In the genomic region with DNA sequence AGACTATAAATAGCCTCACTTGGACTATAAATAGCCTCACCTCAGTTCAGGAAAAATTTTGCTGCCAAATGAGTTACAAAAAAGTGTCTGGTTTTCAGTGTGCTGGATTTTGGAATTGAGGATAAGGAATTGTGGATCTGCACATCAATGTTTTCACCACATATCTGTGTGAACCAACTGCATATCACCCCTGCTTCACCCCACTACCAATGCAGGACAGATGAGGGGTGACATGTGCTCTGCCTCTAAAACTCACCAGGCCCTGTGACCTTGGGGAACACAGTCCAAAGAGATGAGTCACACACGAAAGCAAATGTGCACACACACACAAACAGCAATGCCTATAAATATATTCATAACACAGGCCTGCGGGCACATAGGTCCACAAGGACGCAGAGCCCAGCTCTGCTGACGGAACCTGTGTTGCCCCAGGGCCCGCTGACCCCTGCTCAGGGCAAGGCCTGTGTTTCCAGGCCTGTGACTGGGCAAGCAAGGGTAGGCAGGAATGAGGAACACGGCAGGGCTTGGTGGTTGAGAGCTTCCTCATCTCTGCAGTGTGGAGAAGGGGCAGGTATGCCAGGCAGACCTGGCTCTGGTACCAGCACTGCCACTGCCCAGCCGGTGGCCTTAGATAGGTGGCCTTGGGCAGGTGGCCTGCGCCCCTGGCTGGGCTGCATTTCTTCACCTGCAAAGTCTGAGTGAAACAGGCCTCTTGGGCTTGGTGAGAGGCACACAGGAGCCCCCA, we compare ENCODE assay signal across 9 cellular contexts.
DNase-seq lines count a peak whose midpoint lies in the region; ATAC-seq and TF ChIP-seq lines count a peak whose summit lies in the region.
"Had no signal": no experiment of that assay in that cellular context is flagged by ENCODE, and none has a peak within 500 bp of the region (broad histone marks: within the 10 kb centered on the region; RNA-seq: fewer than 3 reads in every experiment).

No MANE protein-coding gene starts in this region.

- ATAC-seq in IMR-90 (ENCODE audit: low read depth) (peak; percentile 62), right lobe of liver (peak; percentile 53 to 74 (median 66)), GM19455 (IDR thresholded peaks at IDR 0.05; ENCODE audit: unreplicated experiment) (no peak)

- intact Hi-C loops in IMR-90 (cut with micrococcal nuclease) (no loop called here), right lobe of liver (cut with DNase I) (loop anchor here in 1 of 2 donors (10.0 kb wide), 1 partner anchor 82 kb away; no protein-coding TSS in a partner anchor)

- H3K27ac ChIP-seq in IMR-90 (ENCODE audit: insufficient read depth, low read length) (no peak overlapping the region), right lobe of liver (peak overlapping the region; percentile 63 to 78 (median 76))

- H3K36me3 ChIP-seq in IMR-90 (ENCODE audit: control insufficient read depth, insufficient read depth, low read length): peaks cover 1% of the 10 kb centered on the region; the same call in 1 of the 2 replicates
- H3K36me3 ChIP-seq in right lobe of liver: no peaks in the 10 kb centered on the region
- H3K36me3 ChIP-seq in BE2C: no peaks in the 10 kb centered on the region

- peaks cover 4 to 34% of the 10 kb centered on the region in 2 experiments; a peak in 3 of 4 replicates for H3K79me1 ChIP-seq in IMR-90 (ENCODE audit: low read depth in 1 of 2, low read length in 2 of 2)

- 88% methylated on average over 5 of the region's 8 CpGs; no CpG with 5 or more reads in 1 of the 2 experiments for WGBS in IMR-90 (ENCODE audit: extremely low coverage in 2 of 2, insufficient read length in 1 of 2), 2 experiments
- WGBS in right lobe of liver (ENCODE audit: insufficient coverage, low coverage, low lambda C conversion rate, missing lambda C conversion rate): 39% methylated on average over 4 of the region's 8 CpGs

- H3K4me3 ChIP-seq in IMR-90 (ENCODE audit: insufficient read depth, low read depth, low read length): no peak overlapping the region
- no peak overlapping the region for H3K4me3 ChIP-seq in astrocyte of the spinal cord (ENCODE audit: low read depth, low read length)
- no peak overlapping the region for H3K4me3 ChIP-seq in right lobe of liver
- H3K4me3 ChIP-seq in BE2C (ENCODE audit: low read depth, low read length): no peak overlapping the region

- H3K14ac ChIP-seq in IMR-90 (replicated peaks; ENCODE audit: low read depth, low read length): peak overlapping the region; percentile 57

- H2AK9ac ChIP-seq in IMR-90 (replicated peaks; ENCODE audit: low read depth, low read length, poor library complexity): no peak overlapping the region

- peaks cover 37% of the 10 kb centered on the region for H3K9me1 ChIP-seq in IMR-90 (ENCODE audit: insufficient read depth, low read length)

- no peak overlapping the region for H3K9ac ChIP-seq in IMR-90 (ENCODE audit: low read depth, low read length)

- H2BK15ac ChIP-seq in IMR-90 (ENCODE audit: low read depth, low read length): no peak overlapping the region

- dilution Hi-C loops in IMR-90 (cut with HindIII; ENCODE audit: low sequenced_read_pairs, unreplicated experiment): no loop called here

- no peak overlapping the region for H4K5ac ChIP-seq in IMR-90 (ENCODE audit: low read depth, low read length)

- H3K4me2 ChIP-seq in IMR-90 (ENCODE audit: low read depth, low read length): no peak overlapping the region

- no peak for TF ChIP-seq RAD21 in IMR-90 (IDR thresholded peaks at IDR 0.05; ENCODE audit: low read length)

- 0 out of 2 replicates have a peak overlapping the region, but pooled peaks have one; percentile 58 for H3K23ac ChIP-seq in IMR-90 (ENCODE audit: low read depth, low read length)

- in situ Hi-C loops in IMR-90 (cut with MboI; ENCODE audit: low sequenced_read_pairs): no loop called here
- in situ Hi-C loops in astrocyte of the spinal cord (cut with HindIII; ENCODE audit: low sequenced_read_pairs): no loop called here

- H2BK5ac ChIP-seq in IMR-90 (ENCODE audit: low read depth, low read length, poor library complexity, severe bottlenecking): no peak overlapping the region

- peaks cover 28% of the 10 kb centered on the region; the same call in 1 of the 2 replicates for H4K20me1 ChIP-seq in IMR-90 (ENCODE audit: insufficient read depth, low read length)

- H2BK20ac ChIP-seq in IMR-90 (ENCODE audit: low read depth, low read length): no peak overlapping the region

- DNase-seq in AML-193 (lab: John Stamatoyannopoulos, UW) (peak; percentile 21 to 23), IMR-90 (peak; percentile 69), astrocyte of the spinal cord (ENCODE audit: low read depth, low spot score) (peak; percentile 28), right lobe of liver (peak; percentile 46 to 82 (median 70)), GM10248 (ENCODE audit: extremely low spot score) (no peak), BE2C (no peak)
- DNase-seq in stimulated activated naive CD4-positive, alpha-beta T cell (lab: John Stamatoyannopoulos, UW): no peak
- DNase-seq: activated naive CD8-positive, alpha-beta T cell treated with anti-CD3 and anti-CD28 coated beads, Interleukin-2, amount 10 ng/mL, durations not matched to agents 7 days and 5 days had no signal

- H4K8ac ChIP-seq in IMR-90 (ENCODE audit: low read depth in 2 of 2, low read length in 2 of 2): no peak overlapping the region

- peak overlapping the region; percentile 52; the same call in 1 of the 2 replicates for H3K4ac ChIP-seq in IMR-90 (ENCODE audit: low read depth, low read length)

- H2AK5ac ChIP-seq in IMR-90 (ENCODE audit: low read depth, low read length): peak overlapping the region; percentile 38; the same call in 1 of the 2 replicates

- H3K18ac ChIP-seq in IMR-90 (ENCODE audit: low read depth, low read length): no peak overlapping the region

- H4K91ac ChIP-seq in IMR-90 (ENCODE audit: insufficient read depth, low read depth, low read length): no peak overlapping the region

- TF ChIP-seq POLR2A in IMR-90 (IDR thresholded peaks at IDR 0.05; ENCODE audit: low read depth, low read length): no peak
- no peak for TF ChIP-seq POLR2A in right lobe of liver (IDR thresholded peaks at IDR 0.05)

- H3K27me3 ChIP-seq in IMR-90 (ENCODE audit: control insufficient read depth, insufficient read depth, low read length): no peaks in the 10 kb centered on the region
- no peaks in the 10 kb centered on the region for H3K27me3 ChIP-seq in right lobe of liver
- H3K27me3 ChIP-seq in BE2C: no peaks in the 10 kb centered on the region

- H2BK120ac ChIP-seq in IMR-90 (ENCODE audit: low read depth, low read length): no peak overlapping the region

- POLR2A ChIA-PET in IMR-90 (lab: Charles Lee; ENCODE audit: unreplicated experiment) (interaction anchor here (0.6 kb wide), 1 partner anchor 576 kb away, joined by 5 read pairs; no protein-coding TSS in a partner anchor), GM10248 (lab: Yijun Ruan, JAX) (interaction anchor here (0.6 kb wide), 1 partner anchor 774 kb away, joined by 3 read pairs; no protein-coding TSS in a partner anchor)

- BruUV-seq in IMR-90 (replicated peaks; lab: Mats Ljungman, UMichigan): no TSS peak

- H3K4me1 ChIP-seq in IMR-90 (ENCODE audit: control insufficient read depth, insufficient read depth, low read length) (peaks cover 21% of the 10 kb centered on the region), right lobe of liver (peaks cover 3 to 60% (median 29%) of the 10 kb centered on the region in 4 donors), BE2C (peaks cover 10% of the 10 kb centered on the region)

- peak overlapping the region; percentile 58 for H2AFZ ChIP-seq in IMR-90 (replicated peaks; ENCODE audit: low read length, poor library complexity)

- no peak overlapping the region for H3K56ac ChIP-seq in IMR-90 (ENCODE audit: extremely low read depth, insufficient read depth, low read length)

- H3K9me3 ChIP-seq in IMR-90 (ENCODE audit: control insufficient read depth, insufficient read depth, low read length): no peaks in the 10 kb centered on the region
- H3K9me3 ChIP-seq in right lobe of liver: no peaks in the 10 kb centered on the region
- no peaks in the 10 kb centered on the region for H3K9me3 ChIP-seq in BE2C

- CTCF ChIA-PET in IMR-90 (lab: Yijun Ruan, JAX) (interaction anchor here (0.6 to 0.8 kb wide), 2 partner anchors 19 to 61 kb away, joined by 3 to 4 read pairs; no protein-coding TSS in a partner anchor), GM10248 (lab: Yijun Ruan, JAX) (interaction anchor here (1.3 to 3.9 kb wide), 3 partner anchors 9 to 20 kb away, joined by 3 to 10 read pairs (median 4); no protein-coding TSS in a partner anchor)

- TF ChIP-seq CTCF in IMR-90 (conservative IDR thresholded peaks at IDR 0.05; ENCODE audit: low read depth, low read length): no peak
- TF ChIP-seq CTCF in astrocyte of the spinal cord (IDR thresholded peaks at IDR 0.05; ENCODE audit: low read depth, low read length): no peak
- no peak for TF ChIP-seq CTCF in right lobe of liver (IDR thresholded peaks at IDR 0.05)
- TF ChIP-seq CTCF in GM10248 (IDR thresholded peaks at IDR 0.05; ENCODE audit: control extremely low read depth, extremely low read depth, low read depth, missing control alignments): no peak
- TF ChIP-seq CTCF in BE2C (IDR thresholded peaks at IDR 0.05; ENCODE audit: low read depth, low read length): no peak

TF ChIP-seq in IMR-90, 13 proteins besides CTCF, POLR2A, EP300 and RAD21:
- 0 out of 2 replicates have a peak, but pooled peaks have one; percentile 22 for TF ChIP-seq MXI1 (IDR thresholded peaks at IDR 0.05; ENCODE audit: borderline replicate concordance, low read depth, low read length)
- no peak for TF ChIP-seq NFE2L2 (IDR thresholded peaks at IDR 0.05; ENCODE audit: low read depth, low read length)
- peak; percentile 44; the same call in 1 of the 2 replicates for TF ChIP-seq FOS (IDR thresholded peaks at IDR 0.05; ENCODE audit: low read depth, low read length)

Comparison
In these comparisons a context has a peak if more than half of its experiments do, and no peak if none do; other contexts are left out.
1. DNase-seq: peak in AML-193 (2 of 2), IMR-90 (single experiment), astrocyte of the spinal cord (single experiment) and right lobe of liver (3 of 3); none in GM10248 (single experiment), BE2C (single experiment) and stimulated activated naive CD4-positive, alpha-beta T cell (0 of 6).